In the genomic region with DNA sequence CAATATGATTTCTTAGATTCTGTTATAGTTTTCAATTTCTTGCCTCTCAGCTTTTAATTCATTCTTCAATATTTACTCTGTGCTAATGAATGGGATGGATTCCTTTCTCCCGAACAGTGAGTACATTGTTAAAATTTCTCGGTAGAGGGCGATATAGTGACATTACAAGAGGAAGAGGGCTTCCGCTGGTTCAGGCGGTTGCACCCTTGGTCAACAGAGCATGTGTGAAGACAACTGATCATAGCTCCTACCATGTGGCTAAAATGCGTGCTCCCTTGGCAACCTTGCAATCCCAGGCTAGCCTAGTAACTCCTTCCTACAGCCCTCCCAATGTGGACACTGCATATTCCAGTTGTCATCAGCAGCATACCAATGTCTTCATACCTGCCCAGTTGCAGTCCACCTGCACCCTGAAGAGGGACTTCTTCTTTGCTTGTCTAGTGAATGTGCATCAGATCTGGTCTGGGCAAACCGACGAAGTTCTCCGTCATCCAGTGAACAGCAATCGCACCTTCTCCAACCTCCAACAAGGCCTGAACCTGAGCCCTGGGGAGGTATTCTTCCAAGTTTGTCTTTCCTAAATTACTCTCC, we compare ENCODE assay signal across 10 cellular contexts.
DNase-seq lines count a peak whose midpoint lies in the region; ATAC-seq and TF ChIP-seq lines count a peak whose summit lies in the region.
"Had no signal": no experiment of that assay in that cellular context is flagged by ENCODE, and none has a peak within 500 bp of the region (broad histone marks: within the 10 kb centered on the region; RNA-seq: fewer than 3 reads in every experiment).

No MANE protein-coding gene starts in this region.

- H3K9me3 Mint-ChIP-seq in endodermal cell: no peaks in the 10 kb centered on the region
- H3K9me3 Mint-ChIP-seq in CD4-positive, alpha-beta memory T cell: peaks cover 0 to 5% (median under 1%) of the 10 kb centered on the region in 8 donors

- H3K4me3 ChIP-seq in MM.1S (ENCODE audit: low read length) (no peak overlapping the region), endodermal cell (ENCODE audit: low read length) (no peak overlapping the region)
- no peak overlapping the region for H3K4me3 ChIP-seq in CD4-positive, alpha-beta memory T cell (ENCODE audit: low read length in 2 of 2)

- no peak overlapping the region for H3K4me2 ChIP-seq in MM.1S (ENCODE audit: low read depth, low read length)

- H3K4me1 Mint-ChIP-seq in endodermal cell: no peaks in the 10 kb centered on the region
- no peaks in the 10 kb centered on the region for H3K4me1 Mint-ChIP-seq in CD4-positive, alpha-beta memory T cell

- CTCF ChIA-PET in CD4-positive, alpha-beta memory T cell (lab: Charles Lee; ENCODE audit: partially characterized antibody): no interaction called here

- H3K27ac Mint-ChIP-seq in endodermal cell: no peak overlapping the region
- H3K27ac Mint-ChIP-seq in CD4-positive, alpha-beta memory T cell: no peak overlapping the region

- peaks cover 4% of the 10 kb centered on the region for H3K27me3 Mint-ChIP-seq in endodermal cell (ENCODE audit: insufficient read depth)
- H3K27me3 Mint-ChIP-seq in CD4-positive, alpha-beta memory T cell: no peaks in the 10 kb centered on the region

- H3K9me2 ChIP-seq in MM.1S (replicated peaks; ENCODE audit: insufficient read depth, low read length): no peaks in the 10 kb centered on the region

- H3F3A ChIP-seq in MM.1S (ENCODE audit: insufficient read depth, low read length): no peaks in the 10 kb centered on the region

- peak; percentile 23; the same call in 1 of the 2 replicates for TF ChIP-seq CTCF in MM.1S (IDR thresholded peaks at IDR 0.05; ENCODE audit: low read length)
- peak; percentile 82 for TF ChIP-seq CTCF in endodermal cell (conservative IDR thresholded peaks at IDR 0.05)

- H3K9ac ChIP-seq in MM.1S (ENCODE audit: low read length) (no peak overlapping the region), endodermal cell (ENCODE audit: extremely low read depth, low read length, poor library complexity, severe bottlenecking) (no peak overlapping the region)

- no peaks in the 10 kb centered on the region for H3K4me1 ChIP-seq in MM.1S (ENCODE audit: low read length)
- H3K4me1 ChIP-seq in endodermal cell (ENCODE audit: control insufficient read depth, insufficient read depth, low read length): no peaks in the 10 kb centered on the region
- H3K4me1 ChIP-seq in CD4-positive, alpha-beta memory T cell (ENCODE audit: insufficient read depth, low read length): no peaks in the 10 kb centered on the region

- no peak overlapping the region for H3K27ac ChIP-seq in MM.1S (ENCODE audit: low read length)
- no peak overlapping the region for H3K27ac ChIP-seq in endodermal cell (ENCODE audit: low read depth, low read length)
- no peak overlapping the region for H3K27ac ChIP-seq in CD4-positive, alpha-beta memory T cell (ENCODE audit: low read depth, low read length)

- DNase-seq in NCI-H146 (lab: John Stamatoyannopoulos, UW) (peak; percentile 43), NCI-H146 treated with DMSO at 0.1 percent for 48 hours (lab: John Stamatoyannopoulos, UW; ENCODE audit: unreplicated experiment) (no peak), MM.1S (peak; percentile 12), endodermal cell (peak; percentile 73), retina (peak; percentile 7), activated gamma-delta T cell treated with Interleukin-2 at 50 U/mL for 16 hours (no peak)
- DNase-seq in CD4-positive, alpha-beta memory T cell: no peak
- DNase-seq: foreskin melanocyte, NCI-H2171 had no signal

- H3K79me2 ChIP-seq in MM.1S (ENCODE audit: low read length): no peaks in the 10 kb centered on the region

- H3K36me3 Mint-ChIP-seq in endodermal cell (ENCODE audit: low read depth): no peaks in the 10 kb centered on the region
- no peaks in the 10 kb centered on the region for H3K36me3 Mint-ChIP-seq in CD4-positive, alpha-beta memory T cell

- H3K27me3 ChIP-seq in MM.1S (replicated peaks; ENCODE audit: insufficient read depth, low read length): no peaks in the 10 kb centered on the region
- H3K27me3 ChIP-seq in endodermal cell (ENCODE audit: control insufficient read depth, insufficient read depth, low read length, poor library complexity, severe bottlenecking): no peaks in the 10 kb centered on the region
- H3K27me3 ChIP-seq in CD4-positive, alpha-beta memory T cell (ENCODE audit: insufficient read depth, low read length): no peaks in the 10 kb centered on the region

- POLR2A ChIA-PET in CD4-positive, alpha-beta memory T cell (lab: Charles Lee; ENCODE audit: partially characterized antibody): no interaction called here

- H3K9me3 ChIP-seq in MM.1S (replicated peaks; ENCODE audit: insufficient read depth, low read length) (no peaks in the 10 kb centered on the region), endodermal cell (ENCODE audit: control insufficient read depth, low read length) (no peaks in the 10 kb centered on the region)
- H3K9me3 ChIP-seq in CD4-positive, alpha-beta memory T cell (ENCODE audit: control insufficient read depth in 1 of 2, low read length in 2 of 2): no peaks in the 10 kb centered on the region

- H2AFZ ChIP-seq in MM.1S (ENCODE audit: low read length): no peak overlapping the region

- intact Hi-C loops in CD4-positive, alpha-beta memory T cell (cut with micrococcal nuclease): no loop called here

- WGBS in endodermal cell (ENCODE audit: insufficient coverage in 1 of 2, insufficient read length in 1 of 2), 2 experiments: 50 to 53% methylated on average over 2 to 10 of the region's 10 CpGs

- H3K4me3 Mint-ChIP-seq in endodermal cell: no peak overlapping the region
- H3K4me3 Mint-ChIP-seq in CD4-positive, alpha-beta memory T cell: no peak overlapping the region

- no peak for ATAC-seq in HG03280 (IDR thresholded peaks at IDR 0.05; ENCODE audit: unreplicated experiment)

- H4K20me1 ChIP-seq in MM.1S (ENCODE audit: insufficient read depth, low read length): no peaks in the 10 kb centered on the region

- H3K36me3 ChIP-seq in MM.1S (replicated peaks; ENCODE audit: insufficient read depth, low read length) (no peaks in the 10 kb centered on the region), endodermal cell (ENCODE audit: control insufficient read depth, insufficient read depth, low read length) (no peaks in the 10 kb centered on the region)
- no peaks in the 10 kb centered on the region for H3K36me3 ChIP-seq in CD4-positive, alpha-beta memory T cell (ENCODE audit: insufficient read depth, low read length)

Comparison
In these comparisons a context has a peak if more than half of its experiments do, and no peak if none do; other contexts are left out.
1. DNase-seq: peak in NCI-H146 (single experiment), MM.1S (single experiment), endodermal cell (single experiment) and retina (single experiment); none in NCI-H146 treated with DMSO at 0.1 percent for 48 hours (single experiment), CD4-positive, alpha-beta memory T cell (0 of 5) and activated gamma-delta T cell treated with Interleukin-2 at 50 U/mL for 16 hours (single experiment).